Comparison of ENCODE assay signal across 21 cellular contexts in genomic region chr12:4156317-4156716, GRCh38.
DNase-seq lines count a peak whose midpoint lies in the region; ATAC-seq and TF ChIP-seq lines count a peak whose summit lies in the region.
"Had no signal": no experiment of that assay in that cellular context is flagged by ENCODE, and none has a peak within 500 bp of the region (broad histone marks: within the 10 kb centered on the region; RNA-seq: fewer than 3 reads in every experiment).

No MANE protein-coding gene starts in this region.

- H4K8ac ChIP-seq in neuronal stem cell (ENCODE audit: low read depth, low read length), result no peak overlapping the region

- CTCF ChIA-PET in activated CD8-positive, alpha-beta T cell treated with anti-CD3 and anti-CD28 coated beads, Interleukin-2, amount 10 ng/mL, durations not matched to agents 7 days and 5 days (lab: Charles Lee), result interaction anchor here (1.0 to 12.4 kb wide), 8 partner anchors 9 to 272 kb away, joined by 4 to 94 read pairs (median 12); no protein-coding TSS in a partner anchor

- no peaks in the 10 kb centered on the region for H3K36me3 ChIP-seq in neuronal stem cell (replicated peaks in 1 of 2; ENCODE audit: control insufficient read depth in 2 of 2, insufficient read depth in 2 of 2, low read length in 2 of 2)
- H3K36me3 ChIP-seq: brain microvascular endothelial cell, colonic mucosa, left lung, neutrophil, upper lobe of left lung had no signal

- H3K9me3 Mint-ChIP-seq in T-helper 2 cell treated with Interferon-gamma antibody and Interleukin-4, amounts not matched to agents 5 μg/mL and 100 μg/mL, for 36 hours, result peaks cover 13% of the 10 kb centered on the region
- peaks cover 11% of the 10 kb centered on the region for H3K9me3 Mint-ChIP-seq in activated CD8-positive, alpha-beta T cell treated with anti-CD3 and anti-CD28 coated beads, Interleukin-2, amount 10 ng/mL, durations not matched to agents 7 days and 5 days (ENCODE audit: insufficient read depth)
- H3K9me3 Mint-ChIP-seq in mesothelial cell of epicardium, result peaks cover 6% of the 10 kb centered on the region

- no peak overlapping the region for H2BK12ac ChIP-seq in neuronal stem cell (ENCODE audit: low read length)

- H3K4me3 Mint-ChIP-seq in T-helper 2 cell treated with Interferon-gamma antibody and Interleukin-4, amounts not matched to agents 5 μg/mL and 100 μg/mL, for 36 hours, result no peak overlapping the region
- no peak overlapping the region for H3K4me3 Mint-ChIP-seq in activated CD8-positive, alpha-beta T cell treated with anti-CD3 and anti-CD28 coated beads, Interleukin-2, amount 10 ng/mL, durations not matched to agents 7 days and 5 days
- no peak overlapping the region for H3K4me3 Mint-ChIP-seq in mesothelial cell of epicardium

- no peak overlapping the region for H3K23ac ChIP-seq in neuronal stem cell (ENCODE audit: low read depth, low read length, poor library complexity)

- POLR2A ChIA-PET in activated CD8-positive, alpha-beta T cell treated with anti-CD3 and anti-CD28 coated beads, Interleukin-2, amount 10 ng/mL, durations not matched to agents 7 days and 5 days (lab: Charles Lee), result interaction anchor here (1.4 to 8.6 kb wide), 4 partner anchors 9 to 118 kb away, joined by 8 to 85 read pairs (median 56); partner anchors contain the start of gene CCND2

- H3K27ac Mint-ChIP-seq in T-helper 2 cell treated with Interferon-gamma antibody and Interleukin-4, amounts not matched to agents 5 μg/mL and 100 μg/mL, for 36 hours, result peak overlapping the region; percentile 49
- peak overlapping the region; percentile 84 for H3K27ac Mint-ChIP-seq in activated CD8-positive, alpha-beta T cell treated with anti-CD3 and anti-CD28 coated beads, Interleukin-2, amount 10 ng/mL, durations not matched to agents 7 days and 5 days
- H3K27ac Mint-ChIP-seq in mesothelial cell of epicardium, result peak overlapping the region; percentile 7

- no peak overlapping the region for H3K4ac ChIP-seq in neuronal stem cell (ENCODE audit: low read length)

- no peaks in the 10 kb centered on the region for H3K27me3 Mint-ChIP-seq in T-helper 2 cell treated with Interferon-gamma antibody and Interleukin-4, amounts not matched to agents 5 μg/mL and 100 μg/mL, for 36 hours (ENCODE audit: low read depth)
- no peaks in the 10 kb centered on the region for H3K27me3 Mint-ChIP-seq in activated CD8-positive, alpha-beta T cell treated with anti-CD3 and anti-CD28 coated beads, Interleukin-2, amount 10 ng/mL, durations not matched to agents 7 days and 5 days (ENCODE audit: low read depth)
- H3K27me3 Mint-ChIP-seq in mesothelial cell of epicardium (ENCODE audit: low read depth), result no peaks in the 10 kb centered on the region

- no peak overlapping the region for H3K18ac ChIP-seq in neuronal stem cell (ENCODE audit: low read length)

- H2BK5ac ChIP-seq in neuronal stem cell (ENCODE audit: low read length), result no peak overlapping the region

- no peak for TF ChIP-seq CTCF in mesothelial cell of epicardium (IDR thresholded peaks at IDR 0.05; ENCODE audit: unreplicated experiment)

- no peaks in the 10 kb centered on the region for H3K9me3 ChIP-seq in neuronal stem cell (replicated peaks in 1 of 2; ENCODE audit: control insufficient read depth in 2 of 2, insufficient read depth in 1 of 2, low read depth in 1 of 2, low read length in 2 of 2)
- H3K9me3 ChIP-seq: colonic mucosa, left lung, neutrophil, upper lobe of left lung had no signal

- no peak overlapping the region for H2BK120ac ChIP-seq in neuronal stem cell (ENCODE audit: low read depth, low read length)

- no CpG with 5 or more reads among the region's 2 CpGs for WGBS in neuronal stem cell (ENCODE audit: extremely low coverage in 2 of 2, insufficient read length in 2 of 2, insufficient replicate concordance in 1 of 2), 2 donors

- no peak overlapping the region for H4K91ac ChIP-seq in neuronal stem cell (ENCODE audit: low read depth, low read length, poor library complexity)

- no peak overlapping the region for H2AK5ac ChIP-seq in neuronal stem cell (ENCODE audit: low read depth, low read length)

- no peaks in the 10 kb centered on the region for H3K27me3 ChIP-seq in neuronal stem cell (ENCODE audit: control insufficient read depth in 3 of 3, insufficient read depth in 3 of 3, low read depth in 1 of 3, low read length in 3 of 3)
- H3K27me3 ChIP-seq: brain microvascular endothelial cell, colonic mucosa, left lung, neutrophil, upper lobe of left lung had no signal

- H2BK15ac ChIP-seq in neuronal stem cell (ENCODE audit: low read length), result no peak overlapping the region

- H3K4me1 Mint-ChIP-seq in T-helper 2 cell treated with Interferon-gamma antibody and Interleukin-4, amounts not matched to agents 5 μg/mL and 100 μg/mL, for 36 hours (ENCODE audit: low read depth), result peaks cover 80% of the 10 kb centered on the region
- peaks cover 92% of the 10 kb centered on the region for H3K4me1 Mint-ChIP-seq in activated CD8-positive, alpha-beta T cell treated with anti-CD3 and anti-CD28 coated beads, Interleukin-2, amount 10 ng/mL, durations not matched to agents 7 days and 5 days (ENCODE audit: low read depth)
- H3K4me1 Mint-ChIP-seq in mesothelial cell of epicardium, result peaks cover 13% of the 10 kb centered on the region

- no peak overlapping the region for H3K27ac ChIP-seq in neuronal stem cell (replicated peaks; ENCODE audit: low read length)
- H3K27ac ChIP-seq: brain microvascular endothelial cell, colonic mucosa, left lung, neutrophil, skin epidermis, upper lobe of left lung had no signal

- H3K14ac ChIP-seq in neuronal stem cell (ENCODE audit: low read length), result no peak overlapping the region

- H3K36me3 Mint-ChIP-seq in T-helper 2 cell treated with Interferon-gamma antibody and Interleukin-4, amounts not matched to agents 5 μg/mL and 100 μg/mL, for 36 hours (ENCODE audit: low read depth), result peaks cover 10% of the 10 kb centered on the region
- peaks cover 18% of the 10 kb centered on the region for H3K36me3 Mint-ChIP-seq in activated CD8-positive, alpha-beta T cell treated with anti-CD3 and anti-CD28 coated beads, Interleukin-2, amount 10 ng/mL, durations not matched to agents 7 days and 5 days (ENCODE audit: low read depth)
- H3K36me3 Mint-ChIP-seq in mesothelial cell of epicardium, result peaks cover 2% of the 10 kb centered on the region

- H3K4me3 ChIP-seq in neuronal stem cell (ENCODE audit: low read length in 2 of 2), result no peak overlapping the region
- H3K4me3 ChIP-seq: colonic mucosa, left lung, skin epidermis, upper lobe of left lung had no signal

- no peak overlapping the region for H3K9ac ChIP-seq in neuronal stem cell (ENCODE audit: low read depth, low read length, poor library complexity)

- DNase-seq in T-helper 2 cell treated with Interferon-gamma antibody and Interleukin-4, amounts not matched to agents 5 μg/mL and 100 μg/mL, for 36 hours (ENCODE audit: low spot score), result peak; percentile 4
- DNase-seq in T-helper 2 cell (no peak), ELF-1 (ENCODE audit: low read depth, low spot score) (peak; percentile 48), mesothelial cell of epicardium (ENCODE audit: low spot score in 2 of 2, unreplicated experiment in 2 of 2) (no peak), NCI-H1930 (lab: John Stamatoyannopoulos, UW) (no peak), neuronal stem cell (ENCODE audit: low spot score) (no peak), NCI-H2227 treated with DMSO at 0.1 percent for 48 hours (lab: John Stamatoyannopoulos, UW) (no peak)
- DNase-seq in activated CD8-positive, alpha-beta T cell treated with anti-CD3 and anti-CD28 coated beads, Interleukin-2, amount 10 ng/mL, durations not matched to agents 7 days and 5 days, result no peak
- DNase-seq: 8988T, AML-193, brain microvascular endothelial cell, colonic mucosa, COR-L47, DND-41, left lung, NCI-H1417 treated with DMSO at 0.1 percent for 48 hours, NCI-H526, upper lobe of left lung had no signal

- no peaks in the 10 kb centered on the region for H3K79me1 ChIP-seq in neuronal stem cell (ENCODE audit: low read depth, low read length)

- no peak overlapping the region for H3K4me2 ChIP-seq in neuronal stem cell (ENCODE audit: insufficient read depth, low read length, poor library complexity, severe bottlenecking)

- H3K4me1 ChIP-seq in neuronal stem cell (ENCODE audit: control insufficient read depth in 2 of 2, insufficient read depth in 1 of 2, low read depth in 1 of 2, low read length in 2 of 2), result no peaks in the 10 kb centered on the region
- H3K4me1 ChIP-seq: upper lobe of left lung had no signal

- no peak overlapping the region for H2AFZ ChIP-seq in neuronal stem cell (ENCODE audit: low read length)

- no peak for ATAC-seq in activated CD8-positive, alpha-beta T cell treated with anti-CD3 and anti-CD28 coated beads, Interleukin-2, amount 10 ng/mL, durations not matched to agents 7 days and 5 days
- ATAC-seq: HepG2, left lung had no signal

Comparison
In these comparisons a context has a peak if more than half of its experiments do, and no peak if none do; other contexts are left out.
1. DNase-seq: peak in T-helper 2 cell treated with Interferon-gamma antibody and Interleukin-4, amounts not matched to agents 5 μg/mL and 100 μg/mL, for 36 hours (single experiment) and ELF-1 (single experiment); none in T-helper 2 cell (0 of 5), activated CD8-positive, alpha-beta T cell treated with anti-CD3 and anti-CD28 coated beads, Interleukin-2, amount 10 ng/mL, durations not matched to agents 7 days and 5 days (single experiment), mesothelial cell of epicardium (0 of 2), NCI-H1930 (0 of 2), neuronal stem cell (single experiment) and NCI-H2227 treated with DMSO at 0.1 percent for 48 hours (single experiment).
2. H3K27ac Mint-ChIP-seq: peak in every context shown above with its lines; median percentile 84 in activated CD8-positive, alpha-beta T cell treated with anti-CD3 and anti-CD28 coated beads, Interleukin-2, amount 10 ng/mL, durations not matched to agents 7 days and 5 days; 49 in T-helper 2 cell treated with Interferon-gamma antibody and Interleukin-4, amounts not matched to agents 5 μg/mL and 100 μg/mL, for 36 hours; 7 in mesothelial cell of epicardium.